10 cellular contexts compared by ENCODE assay signal in the genomic region with DNA sequence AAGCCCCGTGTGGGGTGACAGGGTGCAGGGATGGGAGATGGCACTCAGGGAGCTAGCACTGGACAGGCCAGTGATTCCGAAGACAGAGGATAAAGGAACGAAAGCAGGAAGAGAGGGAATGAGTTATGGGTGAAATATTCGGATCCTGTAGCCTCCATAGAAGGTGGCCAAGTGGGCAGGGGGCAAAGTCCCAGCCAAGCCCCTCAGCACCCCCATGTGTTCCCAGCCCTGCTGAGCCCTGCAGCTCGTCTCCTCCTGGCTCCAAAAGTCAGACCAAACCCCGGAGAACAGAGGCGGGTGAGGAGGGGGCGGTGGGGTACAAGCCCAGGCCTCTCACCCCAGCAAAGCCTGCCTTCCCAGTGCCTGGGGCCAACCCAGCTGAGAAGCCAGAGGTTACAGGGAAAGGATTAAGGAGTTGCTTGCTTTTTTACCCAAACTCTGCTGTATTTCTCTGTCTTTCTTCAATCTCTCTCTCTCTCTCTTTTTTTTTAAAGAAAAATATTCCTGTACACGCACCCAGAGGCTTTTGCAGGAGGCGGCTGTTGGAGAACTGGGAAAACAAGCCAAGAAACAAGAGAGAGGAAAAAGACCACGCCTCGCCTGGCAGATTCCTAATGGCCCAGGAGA. TPM values are rescaled to one million over a fixed set of nuclear protein-coding genes. Genes with fewer than 3 reads are reported as not detected.
A peak's percentile ranks its signal among the peaks of the same experiment; 100 is the strongest.
DNase-seq lines count a peak whose midpoint lies in the region; ATAC-seq and TF ChIP-seq lines count a peak whose summit lies in the region.
"Had no signal": no experiment of that assay in that cellular context is flagged by ENCODE, and none has a peak within 500 bp of the region (broad histone marks: within the 10 kb centered on the region; RNA-seq: fewer than 3 reads in every experiment).

No MANE protein-coding gene starts in this region.

- no peak for TF ChIP-seq CTCF in IMR-90 (conservative IDR thresholded peaks at IDR 0.05; ENCODE audit: low read depth, low read length)
- no peak for TF ChIP-seq CTCF in mucosa of descending colon (IDR thresholded peaks at IDR 0.05)

- peak overlapping the region; percentile 81; the same call in 2 of the 3 replicates for H2BK15ac ChIP-seq in IMR-90 (ENCODE audit: low read depth, low read length)

- H4K20me1 ChIP-seq in IMR-90 (ENCODE audit: insufficient read depth, low read length) = no peaks in the 10 kb centered on the region

- peak overlapping the region; percentile 50 for H3K14ac ChIP-seq in IMR-90 (replicated peaks; ENCODE audit: low read depth, low read length)

- H2BK120ac ChIP-seq in IMR-90 (ENCODE audit: low read depth, low read length) = peak overlapping the region; percentile 75

- H2AK9ac ChIP-seq in IMR-90 (replicated peaks; ENCODE audit: low read depth, low read length, poor library complexity) = peak overlapping the region; percentile 94

- ATAC-seq in IMR-90 (ENCODE audit: low read depth) (peak; percentile 33), mucosa of descending colon (peak; percentile 13), GM18502 (IDR thresholded peaks at IDR 0.05; ENCODE audit: poor library complexity, unreplicated experiment) (no peak), HG02973 (IDR thresholded peaks at IDR 0.05; ENCODE audit: unreplicated experiment) (no peak)

- dilution Hi-C loops in IMR-90 (cut with HindIII; ENCODE audit: low sequenced_read_pairs, unreplicated experiment) = no loop called here

- peaks cover 4% of the 10 kb centered on the region; the same call in 1 of the 2 replicates for H3K9me1 ChIP-seq in IMR-90 (ENCODE audit: insufficient read depth, low read length)

- peak overlapping the region; percentile 19 for H2BK5ac ChIP-seq in IMR-90 (ENCODE audit: low read depth, low read length, poor library complexity, severe bottlenecking)

- peak overlapping the region; percentile 6; the same call in 1 of the 2 replicates for H2AK5ac ChIP-seq in IMR-90 (ENCODE audit: low read depth, low read length)

- TF ChIP-seq POLR2A in IMR-90 (IDR thresholded peaks at IDR 0.05; ENCODE audit: low read depth, low read length) = no peak

- no peak overlapping the region; the same call in 1 of the 2 replicates for H3K4me2 ChIP-seq in IMR-90 (ENCODE audit: low read depth, low read length)

- peak overlapping the region; percentile 54 for H3K9ac ChIP-seq in IMR-90 (ENCODE audit: low read depth, low read length)

- WGBS in IMR-90 (ENCODE audit: extremely low coverage in 2 of 2, insufficient read length in 1 of 2), 2 experiments = 57% methylated on average over 3 of the region's 12 CpGs; no CpG with 5 or more reads in 1 of the 2 experiments

- H3K23ac ChIP-seq in IMR-90 (ENCODE audit: low read depth, low read length) = peak overlapping the region; percentile 6; the same call in 1 of the 2 replicates

- H4K91ac ChIP-seq in IMR-90 (ENCODE audit: insufficient read depth, low read depth, low read length) = peak overlapping the region; percentile 77

- peak overlapping the region; percentile 8; the same call in 1 of the 2 replicates for H3K18ac ChIP-seq in IMR-90 (ENCODE audit: low read depth, low read length)

- no peaks in the 10 kb centered on the region for H3K79me1 ChIP-seq in IMR-90 (ENCODE audit: low read depth in 1 of 2, low read length in 2 of 2)

- TF ChIP-seq RAD21 in IMR-90 (IDR thresholded peaks at IDR 0.05; ENCODE audit: low read length) = no peak

- POLR2A ChIA-PET in IMR-90 (lab: Charles Lee; ENCODE audit: unreplicated experiment) = interaction anchor here (0.5 kb wide), 1 partner anchor 85 kb away, joined by 7 read pairs; no protein-coding TSS in a partner anchor

- DNase-seq in IMR-90 (peak; percentile 35), epithelial cell of prostate (ENCODE audit: low read depth, low spot score) (no peak), mucosa of descending colon (peak in 2 of 3 donors; percentile 40 to 57), NCI-H2029 (lab: John Stamatoyannopoulos, UW) (no peak), ecto neural progenitor cell (ENCODE audit: low spot score) (no peak)
- DNase-seq: NCI-H226 had no signal

- peaks cover 15% of the 10 kb centered on the region for H3K4me1 ChIP-seq in IMR-90 (ENCODE audit: control insufficient read depth, insufficient read depth, low read length)
- H3K4me1 ChIP-seq in mucosa of descending colon (ENCODE audit: low read depth) = peaks cover 22% of the 10 kb centered on the region

- peak overlapping the region; percentile 92 for H4K5ac ChIP-seq in IMR-90 (ENCODE audit: low read depth, low read length)

- CTCF ChIA-PET in IMR-90 (lab: Yijun Ruan, JAX) = interaction anchor here (1.2 kb wide), 1 partner anchor 8 kb away, joined by 3 read pairs; no protein-coding TSS in a partner anchor

- peak overlapping the region; percentile 86 for H3K4ac ChIP-seq in IMR-90 (ENCODE audit: low read depth, low read length)

- H2AFZ ChIP-seq in IMR-90 (replicated peaks; ENCODE audit: low read length, poor library complexity) = peak overlapping the region; percentile 92

- H3K56ac ChIP-seq in IMR-90 (ENCODE audit: extremely low read depth, insufficient read depth, low read length) = peak overlapping the region; percentile 35

- in situ Hi-C loops in IMR-90 (cut with MboI; ENCODE audit: low sequenced_read_pairs) = no loop called here

- H3K27me3 ChIP-seq in IMR-90 (ENCODE audit: control insufficient read depth, insufficient read depth, low read length) = no peaks in the 10 kb centered on the region

- H4K8ac ChIP-seq in IMR-90 (ENCODE audit: low read depth in 2 of 2, low read length in 2 of 2) = peak overlapping the region; percentile 91 to 96

- H3K36me3 ChIP-seq in IMR-90 (ENCODE audit: control insufficient read depth, insufficient read depth, low read length) (no peaks in the 10 kb centered on the region), mucosa of descending colon (ENCODE audit: low read depth) (no peaks in the 10 kb centered on the region)

- H3K9me3 ChIP-seq in IMR-90 (ENCODE audit: control insufficient read depth, insufficient read depth, low read length) (no peaks in the 10 kb centered on the region), mucosa of descending colon (no peaks in the 10 kb centered on the region)

- BruUV-seq in IMR-90 (replicated peaks; lab: Mats Ljungman, UMichigan) = no TSS peak

- H2BK20ac ChIP-seq in IMR-90 (ENCODE audit: low read depth, low read length) = peak overlapping the region; percentile 22

- H3K27ac ChIP-seq in IMR-90 (ENCODE audit: insufficient read depth, low read length) = peak overlapping the region; percentile 52; the same call in 1 of the 2 replicates
- peak overlapping the region; percentile 57 for H3K27ac ChIP-seq in epithelial cell of prostate
- peak overlapping the region; percentile 99 for H3K27ac ChIP-seq in temporal lobe (ENCODE audit: low read depth, low read length)
- H3K27ac ChIP-seq: VCaP had no signal

- intact Hi-C loops in IMR-90 (cut with micrococcal nuclease) = no loop called here
- intact Hi-C loops in mucosa of descending colon (cut with DNase I, micrococcal nuclease) = loop anchor here in 1 of 2 donors (10.0 kb wide), 1 partner anchor 51 kb away; no protein-coding TSS in a partner anchor

- H3K4me3 ChIP-seq in IMR-90 (ENCODE audit: insufficient read depth, low read depth, low read length) (no peak overlapping the region), mucosa of descending colon (no peak overlapping the region)

TF ChIP-seq in IMR-90, 13 proteins besides CTCF, POLR2A, EP300 and RAD21:
- TF ChIP-seq RFX5 (IDR thresholded peaks at IDR 0.05; ENCODE audit: low read depth, low read length) = no peak
- TF ChIP-seq CHD1 (IDR thresholded peaks at IDR 0.05; ENCODE audit: low read depth, low read length) = no peak
- TF ChIP-seq SMC3 (IDR thresholded peaks at IDR 0.05; ENCODE audit: low read depth, low read length) = no peak
- no peak for TF ChIP-seq FOS (IDR thresholded peaks at IDR 0.05; ENCODE audit: low read depth, low read length)
- TF ChIP-seq, protein P1, sequence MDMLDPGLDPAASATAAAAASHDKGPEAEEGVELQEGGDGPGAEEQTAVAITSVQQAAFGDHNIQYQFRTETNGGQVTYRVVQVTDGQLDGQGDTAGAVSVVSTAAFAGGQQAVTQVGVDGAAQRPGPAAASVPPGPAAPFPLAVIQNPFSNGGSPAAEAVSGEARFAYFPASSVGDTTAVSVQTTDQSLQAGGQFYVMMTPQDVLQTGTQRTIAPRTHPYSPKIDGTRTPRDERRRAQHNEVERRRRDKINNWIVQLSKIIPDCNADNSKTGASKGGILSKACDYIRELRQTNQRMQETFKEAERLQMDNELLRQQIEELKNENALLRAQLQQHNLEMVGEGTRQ (IDR thresholded peaks at IDR 0.05; ENCODE audit: low read depth, low read length) = no peak
- TF ChIP-seq RCOR1 (IDR thresholded peaks at IDR 0.05; ENCODE audit: insufficient replicate concordance, low read length) = no peak
- TF ChIP-seq, protein P2, sequence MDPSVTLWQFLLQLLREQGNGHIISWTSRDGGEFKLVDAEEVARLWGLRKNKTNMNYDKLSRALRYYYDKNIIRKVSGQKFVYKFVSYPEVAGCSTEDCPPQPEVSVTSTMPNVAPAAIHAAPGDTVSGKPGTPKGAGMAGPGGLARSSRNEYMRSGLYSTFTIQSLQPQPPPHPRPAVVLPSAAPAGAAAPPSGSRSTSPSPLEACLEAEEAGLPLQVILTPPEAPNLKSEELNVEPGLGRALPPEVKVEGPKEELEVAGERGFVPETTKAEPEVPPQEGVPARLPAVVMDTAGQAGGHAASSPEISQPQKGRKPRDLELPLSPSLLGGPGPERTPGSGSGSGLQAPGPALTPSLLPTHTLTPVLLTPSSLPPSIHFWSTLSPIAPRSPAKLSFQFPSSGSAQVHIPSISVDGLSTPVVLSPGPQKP (IDR thresholded peaks at IDR 0.05; ENCODE audit: borderline replicate concordance, low read depth, low read length) = no peak
- no peak for TF ChIP-seq MAZ (IDR thresholded peaks at IDR 0.05; ENCODE audit: borderline replicate concordance, low read depth, low read length)
- TF ChIP-seq MXI1 (IDR thresholded peaks at IDR 0.05; ENCODE audit: borderline replicate concordance, low read depth, low read length) = no peak
TF ChIP-seq in IMR-90: peak in this region for 0.

RNA-seq across cellular contexts. Expression of a gene that starts 14.1 kb away (rescaled TPM):
- total RNA-seq in IMR-90 (2012; rRNA removed) (7.5 and 7.9 TPM in 2 replicates), mucosa of descending colon (100 to 1,000 TPM; 131 to 159 (median 134) TPM), temporal lobe (10.1 TPM)
- polyA plus RNA-seq in IMR-90 (2012; rRNA removed) = 45.0 and 45.4 TPM in 2 replicates
- polyA plus RNA-seq in IMR-90 (2012; cell fraction: cytosol; rRNA removed) = 28.6 and 29.9 TPM in 2 replicates
- polyA plus RNA-seq in IMR-90 (2012; cell fraction: nucleus; rRNA removed; ENCODE audit: low replicate concordance) = 29.8 and 37.0 TPM in 2 replicates

Comparison
In these comparisons a context has a peak if more than half of its experiments do, and no peak if none do; other contexts are left out.
1. ATAC-seq: peak in IMR-90 (single experiment) and mucosa of descending colon (single experiment); none in GM18502 (single experiment) and HG02973 (single experiment).
2. DNase-seq: peak in IMR-90 (single experiment) and mucosa of descending colon (2 of 3); none in epithelial cell of prostate (single experiment), NCI-H2029 (single experiment) and ecto neural progenitor cell (single experiment).
3. RNA of a gene that starts 14.1 kb away (total RNA-seq): 131 to 159 TPM in mucosa of descending colon; 10.1 TPM in temporal lobe (single experiment) and 7.5 to 7.9 TPM in IMR-90; every median in the first group is over 10 times any median in the second.
4. Peak in every context shown above with its lines, with median percentiles within 50 percentile points of each other: H3K27ac ChIP-seq.